1 cellular context compared by ENCODE assay signal in genomic region chr10:25174461-25175230, GRCh38.
TF ChIP-seq lines count a peak whose summit lies in the region.

Gene GPR158 (plus strand): TSS chr10:25175001. CDS start chr10:25175421, 420 bp downstream.

TF ChIP-seq in K562, 482 proteins besides CTCF, POLR2A, EP300 and RAD21 (continued from another document):
- TF ChIP-seq HOMEZ (CRISPR knock-in tag; IDR thresholded peaks at IDR 0.05) (no peak), XRCC3 (IDR thresholded peaks at IDR 0.05) (no peak), ZNF668 (CRISPR knock-in tag; IDR thresholded peaks at IDR 0.05) (no peak), ZNF764 (CRISPR knock-in tag; IDR thresholded peaks at IDR 0.05; ENCODE audit: low read depth) (no peak)
TF ChIP-seq in K562: peak in this region for 60.
